In genomic region chr12:64670039-64670438, GRCh38 we compare ENCODE assay signal across 10 cellular contexts. TPM values are rescaled to one million over a fixed set of nuclear protein-coding genes. Genes with fewer than 3 reads are reported as not detected.
DNase-seq lines count a peak whose midpoint lies in the region; ATAC-seq and TF ChIP-seq lines count a peak whose summit lies in the region.
"Had no signal": no experiment of that assay in that cellular context is flagged by ENCODE, and none has a peak within 500 bp of the region (broad histone marks: within the 10 kb centered on the region; RNA-seq: fewer than 3 reads in every experiment).

No MANE protein-coding gene starts in this region.

- no peaks in the 10 kb centered on the region for H3K27me3 ChIP-seq in esophagus muscularis mucosa
- H3K27me3 ChIP-seq in SJCRH30: no peaks in the 10 kb centered on the region

- peak overlapping the region; percentile 76 for H3K4me3 ChIP-seq in SK-N-MC
- peak overlapping the region in 1 of 4 donors; percentile 14 for H3K4me3 ChIP-seq in esophagus muscularis mucosa
- H3K4me3 ChIP-seq in SJCRH30: no peak overlapping the region

- TF ChIP-seq POLR2A in esophagus muscularis mucosa (IDR thresholded peaks at IDR 0.05; ENCODE audit: low read depth): no peak

- WGBS in esophagus muscularis mucosa: 45% methylated on average over 4 of the region's 4 CpGs

- peaks cover 91% of the 10 kb centered on the region for H3K4me1 Mint-ChIP-seq in activated CD4-positive, alpha-beta T cell treated with anti-CD3 and anti-CD28 coated beads for 36 hours
- peaks cover 83% of the 10 kb centered on the region for H3K4me1 Mint-ChIP-seq in stimulated activated effector memory CD8-positive, alpha-beta T cell treated with anti-CD3 and anti-CD28 coated beads, Interleukin-12 subunit alpha, Interleukin-12 subunit beta, amount 100 ng/mL, for 72 hours

- no peak for ATAC-seq in activated CD4-positive, alpha-beta T cell treated with anti-CD3 and anti-CD28 coated beads for 36 hours
- ATAC-seq in stimulated activated effector memory CD8-positive, alpha-beta T cell treated with anti-CD3 and anti-CD28 coated beads, Interleukin-12 subunit alpha, Interleukin-12 subunit beta, amount 100 ng/mL, for 72 hours: no peak

- intact Hi-C loops in activated CD4-positive, alpha-beta T cell treated with anti-CD3 and anti-CD28 coated beads for 36 hours (cut with DNase I, micrococcal nuclease): loop anchor here in 1 of 2 experiments (10.0 kb wide), 1 partner anchor 1635 kb away; the partner anchor contains the start of gene HELB
- intact Hi-C loops in esophagus muscularis mucosa (cut with DNase I): no loop called here

- peaks cover 95 to 100% (median 100%) of the 10 kb centered on the region in 4 donors for H3K4me1 ChIP-seq in esophagus muscularis mucosa
- peaks cover 18% of the 10 kb centered on the region for H3K4me1 ChIP-seq in SJCRH30

- no peak for TF ChIP-seq EP300 in esophagus muscularis mucosa (IDR thresholded peaks at IDR 0.05)

- no peak overlapping the region for H3K9ac ChIP-seq in SK-N-MC (ENCODE audit: insufficient read length)

- peak in 1 of 3 experiments; percentile 7 for TF ChIP-seq CTCF in esophagus muscularis mucosa (IDR thresholded peaks at IDR 0.05)
- TF ChIP-seq CTCF in GM20000 (IDR thresholded peaks at IDR 0.05; ENCODE audit: extremely low read depth, missing control alignments): no peak

- DNase-seq in activated CD4-positive, alpha-beta T cell treated with anti-CD3 and anti-CD28 coated beads for 36 hours: no peak
- no peak for DNase-seq in activated CD4-positive, alpha-beta T cell treated with anti-CD3 and anti-CD28 coated beads for 4 hours
- DNase-seq in SK-N-MC (ENCODE audit: low read depth, low spot score) (no peak), esophagus muscularis mucosa (ENCODE audit: extremely low spot score) (no peak), SJCRH30 (no peak), NCI-H446 (lab: John Stamatoyannopoulos, UW) (no peak), GM20000 (ENCODE audit: low spot score) (no peak)
- DNase-seq in stimulated activated effector memory CD8-positive, alpha-beta T cell treated with anti-CD3 and anti-CD28 coated beads, Interleukin-12 subunit alpha, Interleukin-12 subunit beta, amount 100 ng/mL, for 72 hours (ENCODE audit: low spot score in 2 of 2): no peak
- DNase-seq: activated CD4-positive, alpha-beta T cell treated with anti-CD3 and anti-CD28 coated beads, Interleukin-2, amount 50 U/mL, for 4 hours; NCI-H748 treated with DMSO at 0.1 percent for 48 hours had no signal

- H3K27ac ChIP-seq in SK-N-MC (peak overlapping the region; percentile 90), esophagus muscularis mucosa (replicated peaks in 1 of 4) (peak overlapping the region; percentile 82 to 85 (median 83)), SJCRH30 (no peak overlapping the region)

- H3K4me3 Mint-ChIP-seq in activated CD4-positive, alpha-beta T cell treated with anti-CD3 and anti-CD28 coated beads for 36 hours: peak overlapping the region; percentile 82
- peak overlapping the region; percentile 86 for H3K4me3 Mint-ChIP-seq in stimulated activated effector memory CD8-positive, alpha-beta T cell treated with anti-CD3 and anti-CD28 coated beads, Interleukin-12 subunit alpha, Interleukin-12 subunit beta, amount 100 ng/mL, for 72 hours

- peaks cover 2% of the 10 kb centered on the region for H3K36me3 Mint-ChIP-seq in activated CD4-positive, alpha-beta T cell treated with anti-CD3 and anti-CD28 coated beads for 36 hours (ENCODE audit: low read depth)
- peaks cover 13% of the 10 kb centered on the region for H3K36me3 Mint-ChIP-seq in stimulated activated effector memory CD8-positive, alpha-beta T cell treated with anti-CD3 and anti-CD28 coated beads, Interleukin-12 subunit alpha, Interleukin-12 subunit beta, amount 100 ng/mL, for 72 hours

- H3K27me3 Mint-ChIP-seq in activated CD4-positive, alpha-beta T cell treated with anti-CD3 and anti-CD28 coated beads for 36 hours: no peaks in the 10 kb centered on the region

- CTCF ChIA-PET in activated CD4-positive, alpha-beta T cell treated with anti-CD3 and anti-CD28 coated beads for 36 hours (lab: Charles Lee): interaction anchor here (0.5 to 3.0 kb wide), 13 partner anchors 9 to 1265 kb away, joined by 3 to 23 read pairs (median 4); no protein-coding TSS in a partner anchor

- H3K9me3 ChIP-seq in SK-N-MC (ENCODE audit: low read depth, low read length): no peaks in the 10 kb centered on the region
- H3K9me3 ChIP-seq in esophagus muscularis mucosa: no peaks in the 10 kb centered on the region
- no peaks in the 10 kb centered on the region for H3K9me3 ChIP-seq in SJCRH30 (replicated peaks)

- POLR2A ChIA-PET in activated CD4-positive, alpha-beta T cell treated with anti-CD3 and anti-CD28 coated beads for 36 hours (lab: Charles Lee): interaction anchor here (0.6 to 1.1 kb wide), 4 partner anchors 9 to 16 kb away, joined by 3 to 5 read pairs (median 3); no protein-coding TSS in a partner anchor

- H3K27ac Mint-ChIP-seq in activated CD4-positive, alpha-beta T cell treated with anti-CD3 and anti-CD28 coated beads for 36 hours: peak overlapping the region; percentile 98
- H3K27ac Mint-ChIP-seq in stimulated activated effector memory CD8-positive, alpha-beta T cell treated with anti-CD3 and anti-CD28 coated beads, Interleukin-12 subunit alpha, Interleukin-12 subunit beta, amount 100 ng/mL, for 72 hours: peak overlapping the region; percentile 90

- no peaks in the 10 kb centered on the region for H3K9me3 Mint-ChIP-seq in activated CD4-positive, alpha-beta T cell treated with anti-CD3 and anti-CD28 coated beads for 36 hours (ENCODE audit: low read depth)
- no peaks in the 10 kb centered on the region for H3K9me3 Mint-ChIP-seq in stimulated activated effector memory CD8-positive, alpha-beta T cell treated with anti-CD3 and anti-CD28 coated beads, Interleukin-12 subunit alpha, Interleukin-12 subunit beta, amount 100 ng/mL, for 72 hours

- H3K36me3 ChIP-seq in SK-N-MC (ENCODE audit: insufficient read depth, low read length): no peaks in the 10 kb centered on the region
- H3K36me3 ChIP-seq in esophagus muscularis mucosa: no peaks in the 10 kb centered on the region
- H3K36me3 ChIP-seq in SJCRH30: no peaks in the 10 kb centered on the region

RNA-seq across cellular contexts. Expression of gene RASSF3, which starts 59.7 kb away (rescaled TPM):
- 10 to 100 TPM; 38.0 to 39.0 TPM for total RNA-seq in activated CD4-positive, alpha-beta T cell treated with anti-CD3 and anti-CD28 coated beads for 36 hours
- 100 to 1,000 TPM; 124 to 299 (median 229) TPM for total RNA-seq in esophagus muscularis mucosa
- total RNA-seq in SJCRH30 (2014; rRNA removed; shearing (Covaris generic)): 25.3 and 27.2 TPM in 2 replicates
